In genomic region chr15:101600024-101600423, GRCh38 we compare ENCODE assay signal across 20 cellular contexts. TPM values are rescaled to one million over a fixed set of nuclear protein-coding genes. Genes with fewer than 3 reads are reported as not detected.
DNase-seq lines count a peak whose midpoint lies in the region; FAIRE-seq and TF ChIP-seq lines count a peak whose summit lies in the region.
"Had no signal": no experiment of that assay in that cellular context is flagged by ENCODE, and none has a peak within 500 bp of the region (broad histone marks: within the 10 kb centered on the region; RNA-seq: fewer than 3 reads in every experiment).

No MANE protein-coding gene starts in this region.

- H3K9me3 ChIP-seq in Loucy (ENCODE audit: insufficient read depth, low read depth, low read length) (peaks cover 18% of the 10 kb centered on the region; the same call in 1 of the 2 replicates), neuronal stem cell (replicated peaks in 1 of 2; ENCODE audit: control insufficient read depth in 2 of 2, insufficient read depth in 1 of 2, low read depth in 1 of 2, low read length in 2 of 2) (peaks cover 2 to 14% of the 10 kb centered on the region in 2 donors)

- H4K91ac ChIP-seq in neuronal stem cell (ENCODE audit: low read depth, low read length, poor library complexity), result no peak overlapping the region

- H4K20me1 ChIP-seq in Loucy (ENCODE audit: insufficient read depth, low read length, poor library complexity, severe bottlenecking), result no peaks in the 10 kb centered on the region

- H3K27me3 ChIP-seq in Loucy (ENCODE audit: insufficient read depth, low read length, poor library complexity, severe bottlenecking) (no peaks in the 10 kb centered on the region), bronchial epithelial cell (ENCODE audit: control insufficient read depth, insufficient read depth, low read length) (peaks cover 2% of the 10 kb centered on the region), neuronal stem cell (ENCODE audit: control insufficient read depth in 3 of 3, insufficient read depth in 3 of 3, low read depth in 1 of 3, low read length in 3 of 3) (no peaks in the 10 kb centered on the region)

- no peak overlapping the region for H3K23ac ChIP-seq in neuronal stem cell (ENCODE audit: low read depth, low read length, poor library complexity)

- H3K14ac ChIP-seq in neuronal stem cell (ENCODE audit: low read length), result peak overlapping the region; percentile 42

- no peak for FAIRE-seq in bronchial epithelial cell (lab: Jason Lieb, UNC)
- FAIRE-seq: G401.6, GM12891, GM19239, RCC 7860 had no signal

- H3K27ac ChIP-seq in neuronal stem cell (replicated peaks; ENCODE audit: low read length) (no peak overlapping the region), caudate nucleus (ENCODE audit: low read depth, low read length) (no peak overlapping the region)
- H3K27ac ChIP-seq: C4-2B had no signal

- no peak overlapping the region for H3K4ac ChIP-seq in neuronal stem cell (ENCODE audit: low read length)

- WGBS in neuronal stem cell (ENCODE audit: extremely low coverage in 2 of 2, insufficient read length in 2 of 2, insufficient replicate concordance in 1 of 2), 2 donors, result no CpG with 5 or more reads among the region's 4 CpGs

- no peak overlapping the region for H2BK15ac ChIP-seq in neuronal stem cell (ENCODE audit: low read length)

- no peaks in the 10 kb centered on the region for H3F3A ChIP-seq in Loucy (ENCODE audit: low read depth)

- H3K36me3 ChIP-seq in Loucy (ENCODE audit: insufficient read depth, low read length), result no peaks in the 10 kb centered on the region
- no peaks in the 10 kb centered on the region for H3K36me3 ChIP-seq in bronchial epithelial cell (ENCODE audit: control insufficient read depth, insufficient read depth, low read length)
- no peaks in the 10 kb centered on the region for H3K36me3 ChIP-seq in neuronal stem cell (replicated peaks in 1 of 2; ENCODE audit: control insufficient read depth in 2 of 2, insufficient read depth in 2 of 2, low read length in 2 of 2)

- H2AFZ ChIP-seq in Loucy (ENCODE audit: low read length) (no peak overlapping the region), neuronal stem cell (ENCODE audit: low read length) (peak overlapping the region; percentile 36)

- H3K79me1 ChIP-seq in neuronal stem cell (ENCODE audit: low read depth, low read length), result no peaks in the 10 kb centered on the region

- H3K9ac ChIP-seq in Loucy (ENCODE audit: low read depth, low read length, poor library complexity, severe bottlenecking) (no peak overlapping the region), neuronal stem cell (ENCODE audit: low read depth, low read length, poor library complexity) (no peak overlapping the region)

- H3K9me2 ChIP-seq in Loucy (replicated peaks; ENCODE audit: low read depth, low read length), result no peaks in the 10 kb centered on the region

- TF ChIP-seq CTCF in Loucy (conservative IDR thresholded peaks at IDR 0.05; ENCODE audit: low read length) (no peak), bronchial epithelial cell (IDR thresholded peaks at IDR 0.05; ENCODE audit: insufficient read depth, low read length, severe bottlenecking) (no peak)

- H3K18ac ChIP-seq in neuronal stem cell (ENCODE audit: low read length), result peak overlapping the region; percentile 46

- H3K4me1 ChIP-seq in Loucy (ENCODE audit: insufficient read depth, low read length, poor library complexity, severe bottlenecking), result peaks cover 5% of the 10 kb centered on the region
- H3K4me1 ChIP-seq in neuronal stem cell (ENCODE audit: control insufficient read depth in 2 of 2, insufficient read depth in 1 of 2, low read depth in 1 of 2, low read length in 2 of 2), result peaks cover 5% of the 10 kb centered on the region in 2 donors

- no peak overlapping the region for H4K8ac ChIP-seq in neuronal stem cell (ENCODE audit: low read depth, low read length)

- H2AK5ac ChIP-seq in neuronal stem cell (ENCODE audit: low read depth, low read length), result no peak overlapping the region

- no peak overlapping the region for H2BK120ac ChIP-seq in neuronal stem cell (ENCODE audit: low read depth, low read length)

- peak overlapping the region; percentile 7 for H3K4me2 ChIP-seq in Loucy (ENCODE audit: low read depth, low read length, poor library complexity, severe bottlenecking)
- H3K4me2 ChIP-seq in neuronal stem cell (ENCODE audit: insufficient read depth, low read length, poor library complexity, severe bottlenecking), result no peak overlapping the region

- H3K79me2 ChIP-seq in Loucy (ENCODE audit: insufficient read depth, low read length), result no peaks in the 10 kb centered on the region

- no peak overlapping the region for H3K4me3 ChIP-seq in Loucy (ENCODE audit: low read length, poor library complexity, severe bottlenecking)
- no peak overlapping the region for H3K4me3 ChIP-seq in bronchial epithelial cell (ENCODE audit: low read depth, low read length)
- H3K4me3 ChIP-seq in neuronal stem cell (ENCODE audit: low read length in 2 of 2), result peak overlapping the region in 1 of 2 donors; percentile 38

- H2BK5ac ChIP-seq in neuronal stem cell (ENCODE audit: low read length), result no peak overlapping the region

- H2BK12ac ChIP-seq in neuronal stem cell (ENCODE audit: low read length), result no peak overlapping the region

- DNase-seq in NCI-H1417 (lab: John Stamatoyannopoulos, UW) (peak in 2 of 3 experiments; percentile 26 to 33), NCI-H1417 treated with DMSO at 0.1 percent for 48 hours (lab: John Stamatoyannopoulos, UW) (no peak), bronchial epithelial cell (ENCODE audit: low read depth) (peak; percentile 10), neuronal stem cell (ENCODE audit: low spot score) (no peak), foreskin melanocyte (no peak), SIG-M5 (lab: John Stamatoyannopoulos, UW) (no peak), caudate nucleus (lab: John Stamatoyannopoulos, UW) (no peak)
- DNase-seq: GOT3, MV-4-11, NCI-H1436 treated with DMSO at 0.1 percent for 48 hours, NCI-H2081 treated with DMSO at 0.1 percent for 48 hours, NCI-H226, NCI-H526 treated with DMSO at 0.1 percent for 48 hours, SW 1271 had no signal

RNA-seq across cellular contexts. Expression of gene TM2D3, which starts 52.2 kb away (rescaled TPM):
- 21.6 and 23.0 TPM in 2 replicates for total RNA-seq in bronchial epithelial cell
- 31.2 TPM for polyA plus RNA-seq in neuronal stem cell (2013, experiment 1 of 2)
- 30.8 TPM for polyA plus RNA-seq in neuronal stem cell (2013, experiment 2 of 2)

Comparison
In these comparisons a context has a peak if more than half of its experiments do, and no peak if none do; other contexts are left out.
1. DNase-seq: peak in NCI-H1417 (2 of 3) and bronchial epithelial cell (single experiment); none in NCI-H1417 treated with DMSO at 0.1 percent for 48 hours (single experiment), neuronal stem cell (single experiment), foreskin melanocyte (single experiment), SIG-M5 (single experiment) and caudate nucleus (0 of 61).